ENCODE assay signal across 8 cellular contexts in genomic region chr3:58009749-58010535, GRCh38. TPM values are rescaled to one million over a fixed set of nuclear protein-coding genes. Genes with fewer than 3 reads are reported as not detected.
DNase-seq lines count a peak whose midpoint lies in the region; ATAC-seq and TF ChIP-seq lines count a peak whose summit lies in the region.

No MANE protein-coding gene starts in this region.

- no peaks in the 10 kb centered on the region for H3K79me1 ChIP-seq in mesenchymal stem cell (replicated peaks; ENCODE audit: low read length, poor library complexity, severe bottlenecking)

- peaks cover 41% of the 10 kb centered on the region for H3K4me1 Mint-ChIP-seq in brain

- H3K27me3 ChIP-seq in mesenchymal stem cell (ENCODE audit: control insufficient read depth in 1 of 2, insufficient read depth in 1 of 2, low read length in 2 of 2), result no peaks in the 10 kb centered on the region

- no peaks in the 10 kb centered on the region for H3K9me3 ChIP-seq in HEK293 (ENCODE audit: control insufficient read depth, insufficient read depth, low read depth, low read length)
- H3K9me3 ChIP-seq in mesenchymal stem cell (ENCODE audit: control insufficient read depth, low read length), result no peaks in the 10 kb centered on the region

- peak overlapping the region; percentile 86 to 92 (median 90) for H3K4me3 Mint-ChIP-seq in brain

- peak overlapping the region; percentile 64 for H2BK120ac ChIP-seq in mesenchymal stem cell (ENCODE audit: low read depth, low read length)

- no peak overlapping the region for H2BK5ac ChIP-seq in mesenchymal stem cell (ENCODE audit: low read depth, low read length, poor library complexity, severe bottlenecking)

- 34% methylated on average over 6 of the region's 6 CpGs for WGBS in mesenchymal stem cell

- H3K27ac Mint-ChIP-seq in brain, result peak overlapping the region; percentile 67 to 78 (median 74)

- H2BK15ac ChIP-seq in mesenchymal stem cell (ENCODE audit: low read depth, poor library complexity, severe bottlenecking), result peak overlapping the region; percentile 91

- H3K4ac ChIP-seq in mesenchymal stem cell (ENCODE audit: low read depth in 1 of 2, low read length in 2 of 2), result peak overlapping the region in 1 of 2 experiments; percentile 20

- intact Hi-C loops in posterior vena cava (cut with DNase I), result loop anchor here in 1 of 2 donors (5.0 to 10.0 kb wide), 4 partner anchors 37 to 155 kb away; no protein-coding TSS in a partner anchor

- POLR2A ChIA-PET in HEK293 (lab: Yijun Ruan, JAX), result interaction anchor here (1.4 to 1.5 kb wide), 2 partner anchors 26 to 50 kb away, joined by 3 to 10 read pairs; no protein-coding TSS in a partner anchor

- H3K23ac ChIP-seq in mesenchymal stem cell (ENCODE audit: low read length in 2 of 2), result peak overlapping the region in 1 of 2 experiments; percentile 92

- peaks cover 4% of the 10 kb centered on the region for H3K36me3 Mint-ChIP-seq in brain

- H4K8ac ChIP-seq in mesenchymal stem cell (ENCODE audit: low read length), result peak overlapping the region; percentile 75

- no peaks in the 10 kb centered on the region for H3K9me3 Mint-ChIP-seq in brain

- H3K4me3 ChIP-seq in HEK293 (ENCODE audit: low read depth, low read length) (peak overlapping the region; percentile 99), mesenchymal stem cell (ENCODE audit: insufficient read depth in 1 of 2, low read depth in 1 of 2, low read length in 2 of 2) (peak overlapping the region; percentile 76 to 99)

- no peak for ATAC-seq in GM21390 (IDR thresholded peaks at IDR 0.05; ENCODE audit: unreplicated experiment)

- peak overlapping the region; percentile 71 for H3K4me2 ChIP-seq in mesenchymal stem cell (ENCODE audit: low read length, poor library complexity, severe bottlenecking)

- H4K91ac ChIP-seq in mesenchymal stem cell (ENCODE audit: low read length), result peak overlapping the region; percentile 83

- peak overlapping the region; percentile 55 to 86 for H3K18ac ChIP-seq in mesenchymal stem cell (ENCODE audit: low read depth in 1 of 2, low read length in 2 of 2)

- H3K4me1 ChIP-seq in HEK293 (ENCODE audit: control insufficient read depth, insufficient read depth, low read length) (0 out of 2 replicates have a peak, but pooled peaks cover 3% of the 10 kb centered on the region), mesenchymal stem cell (ENCODE audit: control insufficient read depth, insufficient read depth, low read depth, low read length) (peaks cover 29% of the 10 kb centered on the region)

- H3K27ac ChIP-seq in 22Rv1 (peak overlapping the region; percentile 64), HEK293 (ENCODE audit: extremely low read depth, low read depth, low read length) (no peak overlapping the region), mesenchymal stem cell (ENCODE audit: low read length, poor library complexity, severe bottlenecking) (no peak overlapping the region)

- DNase-seq in mesenchymal stem cell (peak; percentile 42), posterior vena cava (ENCODE audit: low spot score) (no peak), globus pallidus (ENCODE audit: low spot score) (no peak), HUDEP-2 (lab: John Stamatoyannopoulos, UW; ENCODE audit: unreplicated experiment in 76 of 76) (no peak)

- CTCF ChIA-PET in HEK293 (lab: Yijun Ruan, JAX), result interaction anchor here (0.7 to 1.8 kb wide), 2 partner anchors 9 to 13 kb away, joined by 3 to 6 read pairs; no protein-coding TSS in a partner anchor

- H2BK12ac ChIP-seq in mesenchymal stem cell (ENCODE audit: low read length in 2 of 2), result peak overlapping the region; percentile 19 to 45

- H3K27me3 Mint-ChIP-seq in brain, result peaks cover 9% of the 10 kb centered on the region

- TF ChIP-seq CTCF in 22Rv1 (IDR thresholded peaks at IDR 0.05) (no peak), HEK293 (tag by site-specific recombination; IDR thresholded peaks at IDR 0.05) (no peak), brain (conservative IDR thresholded peaks at IDR 0.05) (no peak)

- H2AFZ ChIP-seq in mesenchymal stem cell (ENCODE audit: low read depth, low read length), result no peak overlapping the region

- H3K9ac ChIP-seq in mesenchymal stem cell (ENCODE audit: low read length), result peak overlapping the region; percentile 89

- H3K36me3 ChIP-seq in HEK293 (ENCODE audit: control insufficient read depth in 2 of 2, insufficient read depth in 1 of 2, low read length in 2 of 2) (no peaks in the 10 kb centered on the region), mesenchymal stem cell (ENCODE audit: control insufficient read depth in 1 of 2, insufficient read depth in 2 of 2, low read depth in 1 of 2, low read length in 2 of 2) (peaks cover 0 to 5% of the 10 kb centered on the region in 2 experiments)

- peak overlapping the region; percentile 23 for H2AK5ac ChIP-seq in mesenchymal stem cell (ENCODE audit: low read length, severe bottlenecking)

- H3K14ac ChIP-seq in mesenchymal stem cell (ENCODE audit: low read length in 2 of 2), result peak overlapping the region in 1 of 2 experiments; percentile 90

TF ChIP-seq in HEK293, 187 proteins besides CTCF, POLR2A, EP300 and RAD21 (continues in another document):
- TF ChIP-seq ZNF529 (tag by site-specific recombination; IDR thresholded peaks at IDR 0.05; ENCODE audit: insufficient replicate concordance) (no peak), ZNF266 (tag by site-specific recombination; IDR thresholded peaks at IDR 0.05; ENCODE audit: low read depth) (no peak), KLF16 (tag by site-specific recombination; IDR thresholded peaks at IDR 0.05) (no peak), ZNF792 (tag by site-specific recombination; IDR thresholded peaks at IDR 0.05) (no peak), ZFHX2 (tag by site-specific recombination; conservative IDR thresholded peaks at IDR 0.05) (peak; percentile 94), BCL6B (tag by site-specific recombination; IDR thresholded peaks at IDR 0.05) (no peak), ZSCAN23 (tag by site-specific recombination; IDR thresholded peaks at IDR 0.05) (no peak), PRDM10 (tag by site-specific recombination; IDR thresholded peaks at IDR 0.05) (peak; percentile 51; the same call in 1 of the 2 replicates), ZNF112 (tag by site-specific recombination; IDR thresholded peaks at IDR 0.05) (no peak), ZNF311 (tag by site-specific recombination; IDR thresholded peaks at IDR 0.05; ENCODE audit: borderline replicate concordance) (no peak)
- TF ChIP-seq, protein P1, sequence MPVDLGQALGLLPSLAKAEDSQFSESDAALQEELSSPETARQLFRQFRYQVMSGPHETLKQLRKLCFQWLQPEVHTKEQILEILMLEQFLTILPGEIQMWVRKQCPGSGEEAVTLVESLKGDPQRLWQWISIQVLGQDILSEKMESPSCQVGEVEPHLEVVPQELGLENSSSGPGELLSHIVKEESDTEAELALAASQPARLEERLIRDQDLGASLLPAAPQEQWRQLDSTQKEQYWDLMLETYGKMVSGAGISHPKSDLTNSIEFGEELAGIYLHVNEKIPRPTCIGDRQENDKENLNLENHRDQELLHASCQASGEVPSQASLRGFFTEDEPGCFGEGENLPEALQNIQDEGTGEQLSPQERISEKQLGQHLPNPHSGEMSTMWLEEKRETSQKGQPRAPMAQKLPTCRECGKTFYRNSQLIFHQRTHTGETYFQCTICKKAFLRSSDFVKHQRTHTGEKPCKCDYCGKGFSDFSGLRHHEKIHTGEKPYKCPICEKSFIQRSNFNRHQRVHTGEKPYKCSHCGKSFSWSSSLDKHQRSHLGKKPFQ (tag by site-specific recombination; IDR thresholded peaks at IDR 0.05), result no peak

RNA-seq across cellular contexts. Expression of gene FLNB, which starts 1.7 kb away (rescaled TPM):
- polyA plus RNA-seq in brain (ENCODE audit: insufficient read depth, low read depth, low replicate concordance), result 27.6 TPM
- 55.8 TPM for polyA plus RNA-seq in mesenchymal stem cell (2013, experiment 1 of 2)
- polyA plus RNA-seq in mesenchymal stem cell (2013, experiment 2 of 2), result 47.9 TPM
- total RNA-seq in posterior vena cava, result 100 to 1,000 TPM; 130 to 133 TPM
